ENCODE assay signal across 26 cellular contexts in genomic region chr10:86155034-86155656, GRCh38.
A peak's percentile ranks its signal among the peaks of the same experiment; 100 is the strongest.
DNase-seq lines count a peak whose midpoint lies in the region; ATAC-seq and TF ChIP-seq lines count a peak whose summit lies in the region.
"Had no signal": no experiment of that assay in that cellular context is flagged by ENCODE, and none has a peak within 500 bp of the region (broad histone marks: within the 10 kb centered on the region; RNA-seq: fewer than 3 reads in every experiment).

No MANE protein-coding gene starts in this region.

- TF ChIP-seq POLR2A in HCT116 (IDR thresholded peaks at IDR 0.05; ENCODE audit: borderline replicate concordance, extremely low read depth, insufficient read depth, insufficient read length), result no peak

- H3K4me1 ChIP-seq in A673 (ENCODE audit: insufficient read depth, low read length, poor library complexity, severe bottlenecking) (no peaks in the 10 kb centered on the region), HCT116 (ENCODE audit: control insufficient read depth in 1 of 2, insufficient read depth in 2 of 2, low read length in 2 of 2) (no peaks in the 10 kb centered on the region), PC-3 (ENCODE audit: insufficient read depth, low read length) (no peaks in the 10 kb centered on the region)
- H3K4me1 ChIP-seq: BLaER1 treated with 17β-estradiol and CSF1 and Interleukin-3, amounts not matched to agents 10 nM and 100 nM; esophagus squamous epithelium; foreskin keratinocyte; heart right ventricle; upper lobe of left lung had no signal

- H3K27ac ChIP-seq in A673 (ENCODE audit: low read depth, low read length, poor library complexity, severe bottlenecking) (no peak overlapping the region), HCT116 (ENCODE audit: low read depth, low read length) (no peak overlapping the region), PC-3 (ENCODE audit: low read length) (no peak overlapping the region)
- H3K27ac ChIP-seq: BLaER1 treated with 17β-estradiol and CSF1 and Interleukin-3, amounts not matched to agents 10 nM and 100 nM; brain microvascular endothelial cell; dorsolateral prefrontal cortex; esophagus squamous epithelium; foreskin keratinocyte; heart right ventricle; upper lobe of left lung had no signal

- TF ChIP-seq RAD21 in HCT116 (IDR thresholded peaks at IDR 0.05; ENCODE audit: low read depth), result no peak

- CTCF ChIA-PET in A673 (lab: Charles Lee), result interaction anchor here (0.6 kb wide), 1 partner anchor 745 kb away, joined by 3 read pairs; no protein-coding TSS in a partner anchor
- CTCF ChIA-PET in HCT116 (lab: Charles Lee), result no interaction called here
- CTCF ChIA-PET in PC-3 (lab: Charles Lee), result no interaction called here
- CTCF ChIA-PET in activated CD4-positive, alpha-beta T cell treated with anti-CD3 and anti-CD28 coated beads for 36 hours (lab: Charles Lee), result no interaction called here

- no peaks in the 10 kb centered on the region for H3K9me3 ChIP-seq in A673 (ENCODE audit: low read depth, low read length, poor library complexity, severe bottlenecking)
- H3K9me3 ChIP-seq in HCT116 (ENCODE audit: control insufficient read depth in 1 of 2, insufficient read depth in 1 of 2, low read depth in 1 of 2, low read length in 2 of 2), result no peaks in the 10 kb centered on the region
- no peaks in the 10 kb centered on the region for H3K9me3 ChIP-seq in PC-3 (ENCODE audit: low read length)
- H3K9me3 ChIP-seq: BLaER1 treated with 17β-estradiol and CSF1 and Interleukin-3, amounts not matched to agents 10 nM and 100 nM; esophagus squamous epithelium; heart right ventricle; mucosa of descending colon; upper lobe of left lung had no signal

- no peak overlapping the region for H3K9ac ChIP-seq in HCT116 (ENCODE audit: low read length)
- no peak overlapping the region for H3K9ac ChIP-seq in PC-3 (ENCODE audit: low read length)
- H3K9ac ChIP-seq: BLaER1 treated with 17β-estradiol and CSF1 and Interleukin-3, amounts not matched to agents 10 nM and 100 nM had no signal

- H3F3A ChIP-seq in PC-3 (ENCODE audit: low read length, unreplicated experiment), result no peaks in the 10 kb centered on the region

- H3K27ac Mint-ChIP-seq in activated T-helper 2 cell treated with anti-CD3 and anti-CD28 coated beads, Interferon-gamma antibody, Interleukin-2, Interleukin-4, amounts not matched to agents 10 μg/mL and 5 μg/mL and 100 μg/mL, durations not matched to agents 14 hours and 24 hours and 36 hours, result no peak overlapping the region
- H3K27ac Mint-ChIP-seq in activated CD4-positive, alpha-beta T cell treated with anti-CD3 and anti-CD28 coated beads for 36 hours, result no peak overlapping the region
- H3K27ac Mint-ChIP-seq: activated naive CD4-positive, alpha-beta T cell treated with anti-CD3 and anti-CD28 coated beads, Interleukin-2, amount 50 U/mL, for 72 hours; natural killer cell; stimulated activated effector memory CD8-positive, alpha-beta T cell treated with anti-CD3 and anti-CD28 coated beads, Interleukin-12 subunit alpha, Interleukin-12 subunit beta, amount 100 ng/mL, for 72 hours had no signal

- no peaks in the 10 kb centered on the region for H3K79me2 ChIP-seq in HCT116 (ENCODE audit: insufficient read depth, low read length)
- no peaks in the 10 kb centered on the region for H3K79me2 ChIP-seq in PC-3 (ENCODE audit: low read length)

- H2AFZ ChIP-seq in HCT116 (ENCODE audit: low read depth, low read length, poor library complexity, severe bottlenecking) (no peak overlapping the region), PC-3 (ENCODE audit: low read length) (no peak overlapping the region)

- intact Hi-C loops in A673 (cut with micrococcal nuclease; ENCODE audit: unreplicated experiment) (no loop called here), HCT116 (cut with micrococcal nuclease) (no loop called here), PC-3 (cut with micrococcal nuclease) (no loop called here)
- intact Hi-C loops in activated T-helper 2 cell treated with anti-CD3 and anti-CD28 coated beads, Interferon-gamma antibody, Interleukin-2, Interleukin-4, amounts not matched to agents 10 μg/mL and 5 μg/mL and 100 μg/mL, durations not matched to agents 14 hours and 24 hours and 36 hours (cut with micrococcal nuclease), result no loop called here
- intact Hi-C loops in activated CD4-positive, alpha-beta T cell treated with anti-CD3 and anti-CD28 coated beads for 36 hours (cut with DNase I, micrococcal nuclease), result loop anchor here in 1 of 2 experiments (10.0 kb wide), 1 partner anchor 220 kb away; no protein-coding TSS in a partner anchor

- H3K4me2 ChIP-seq in HCT116 (ENCODE audit: low read length), result no peak overlapping the region
- H3K4me2 ChIP-seq in PC-3 (ENCODE audit: low read length), result no peak overlapping the region
- H3K4me2 ChIP-seq: BLaER1 treated with 17β-estradiol and CSF1 and Interleukin-3, amounts not matched to agents 10 nM and 100 nM had no signal

- H3K36me3 Mint-ChIP-seq in activated T-helper 2 cell treated with anti-CD3 and anti-CD28 coated beads, Interferon-gamma antibody, Interleukin-2, Interleukin-4, amounts not matched to agents 10 μg/mL and 5 μg/mL and 100 μg/mL, durations not matched to agents 14 hours and 24 hours and 36 hours (ENCODE audit: low read depth), result no peaks in the 10 kb centered on the region
- H3K36me3 Mint-ChIP-seq in activated CD4-positive, alpha-beta T cell treated with anti-CD3 and anti-CD28 coated beads for 36 hours (ENCODE audit: low read depth), result no peaks in the 10 kb centered on the region
- H3K36me3 Mint-ChIP-seq: activated naive CD4-positive, alpha-beta T cell treated with anti-CD3 and anti-CD28 coated beads, Interleukin-2, amount 50 U/mL, for 72 hours; natural killer cell; stimulated activated effector memory CD8-positive, alpha-beta T cell treated with anti-CD3 and anti-CD28 coated beads, Interleukin-12 subunit alpha, Interleukin-12 subunit beta, amount 100 ng/mL, for 72 hours had no signal

- BruUV-seq in A673 (replicated peaks; lab: Mats Ljungman, UMichigan) (no TSS peak), HCT116 (replicated peaks; lab: Mats Ljungman, UMichigan) (no TSS peak), PC-3 (replicated peaks; lab: Mats Ljungman, UMichigan) (no TSS peak)

- DNase-seq in A673 (ENCODE audit: low spot score) (peak; percentile 26), HCT116 (ENCODE audit: low read depth, low spot score) (no peak), PC-3 (no peak), iPS-NIHi11 (ENCODE audit: low spot score) (peak; percentile 57), HK-2 (ENCODE audit: unreplicated experiment) (no peak)
- DNase-seq in activated T-helper 2 cell treated with anti-CD3 and anti-CD28 coated beads, Interferon-gamma antibody, Interleukin-2, Interleukin-4, amounts not matched to agents 10 μg/mL and 5 μg/mL and 100 μg/mL, durations not matched to agents 14 hours and 24 hours and 36 hours (ENCODE audit: low spot score), result no peak
- DNase-seq in activated CD4-positive, alpha-beta T cell treated with anti-CD3 and anti-CD28 coated beads for 36 hours, result no peak
- DNase-seq: activated CD4-positive, alpha-beta T cell treated with anti-CD3 and anti-CD28 coated beads for 48 hours; amygdala; brain microvascular endothelial cell; DMS53; dorsolateral prefrontal cortex; esophagus squamous epithelium; foreskin keratinocyte; heart right ventricle; MM.1S; mucosa of descending colon; natural killer cell; NCI-H1417 treated with DMSO at 0.1 percent for 48 hours; NCI-H2081; upper lobe of left lung had no signal

- H3K4me3 ChIP-seq in A673 (ENCODE audit: low read depth, low read length, poor library complexity, severe bottlenecking) (no peak overlapping the region), HCT116 (replicated peaks in 1 of 2; ENCODE audit: low read depth in 1 of 2, low read length in 2 of 2) (no peak overlapping the region), PC-3 (ENCODE audit: low read length) (no peak overlapping the region)
- H3K4me3 ChIP-seq: BLaER1 treated with 17β-estradiol and CSF1 and Interleukin-3, amounts not matched to agents 10 nM and 100 nM; dorsolateral prefrontal cortex; esophagus squamous epithelium; heart right ventricle; lung; mucosa of descending colon; upper lobe of left lung had no signal

- TF ChIP-seq CTCF in A673 (conservative IDR thresholded peaks at IDR 0.05; ENCODE audit: low read depth, low read length) (0 out of 2 replicates have a peak, but pooled peaks have one; percentile 18), HCT116 (IDR thresholded peaks at IDR 0.05 in 2 of 3, conservative IDR thresholded peaks at IDR 0.05 in 1 of 3; ENCODE audit: borderline replicate concordance in 1 of 3, insufficient read depth in 1 of 3, low read depth in 2 of 3, low read length in 2 of 3) (0 out of 6 replicates have a peak, but pooled peaks of 1 of the 3 experiments have one; percentile 6), PC-3 (conservative IDR thresholded peaks at IDR 0.05; ENCODE audit: low read depth, low read length) (no peak)

- H3K27me3 Mint-ChIP-seq in activated T-helper 2 cell treated with anti-CD3 and anti-CD28 coated beads, Interferon-gamma antibody, Interleukin-2, Interleukin-4, amounts not matched to agents 10 μg/mL and 5 μg/mL and 100 μg/mL, durations not matched to agents 14 hours and 24 hours and 36 hours (ENCODE audit: low read depth), result no peaks in the 10 kb centered on the region
- no peaks in the 10 kb centered on the region for H3K27me3 Mint-ChIP-seq in activated CD4-positive, alpha-beta T cell treated with anti-CD3 and anti-CD28 coated beads for 36 hours

- H3K27me3 ChIP-seq in A673 (replicated peaks; ENCODE audit: insufficient read depth, low read depth, low read length, poor library complexity) (no peaks in the 10 kb centered on the region), HCT116 (ENCODE audit: insufficient read depth, low read length) (no peaks in the 10 kb centered on the region), PC-3 (ENCODE audit: low read length) (no peaks in the 10 kb centered on the region)
- H3K27me3 ChIP-seq: BLaER1 treated with 17β-estradiol and CSF1 and Interleukin-3, amounts not matched to agents 10 nM and 100 nM; brain microvascular endothelial cell; dorsolateral prefrontal cortex; esophagus squamous epithelium; foreskin keratinocyte; upper lobe of left lung had no signal

- ATAC-seq in HCT116 (peak; percentile 55; the same call in 1 of the 2 replicates), PC-3 (peak; percentile 20; the same call in 1 of the 2 replicates), GM21576 (IDR thresholded peaks at IDR 0.05; ENCODE audit: unreplicated experiment) (no peak)
- no peak for ATAC-seq in activated CD4-positive, alpha-beta T cell treated with anti-CD3 and anti-CD28 coated beads for 36 hours
- ATAC-seq: activated naive CD4-positive, alpha-beta T cell treated with anti-CD3 and anti-CD28 coated beads, Interleukin-2, amount 50 U/mL, for 72 hours; foreskin keratinocyte; heart right ventricle; mucosa of descending colon; natural killer cell; stimulated activated effector memory CD8-positive, alpha-beta T cell treated with anti-CD3 and anti-CD28 coated beads, Interleukin-12 subunit alpha, Interleukin-12 subunit beta, amount 100 ng/mL, for 72 hours had no signal

- H3K4me1 Mint-ChIP-seq in activated T-helper 2 cell treated with anti-CD3 and anti-CD28 coated beads, Interferon-gamma antibody, Interleukin-2, Interleukin-4, amounts not matched to agents 10 μg/mL and 5 μg/mL and 100 μg/mL, durations not matched to agents 14 hours and 24 hours and 36 hours (ENCODE audit: low read depth), result no peaks in the 10 kb centered on the region
- no peaks in the 10 kb centered on the region for H3K4me1 Mint-ChIP-seq in activated CD4-positive, alpha-beta T cell treated with anti-CD3 and anti-CD28 coated beads for 36 hours
- H3K4me1 Mint-ChIP-seq: natural killer cell; stimulated activated effector memory CD8-positive, alpha-beta T cell treated with anti-CD3 and anti-CD28 coated beads, Interleukin-12 subunit alpha, Interleukin-12 subunit beta, amount 100 ng/mL, for 72 hours had no signal

- H3K9me2 ChIP-seq in HCT116 (ENCODE audit: insufficient read depth) (no peaks in the 10 kb centered on the region), PC-3 (replicated peaks; ENCODE audit: low read length) (no peaks in the 10 kb centered on the region)

- RAD21 ChIA-PET in HCT116 (lab: Charles Lee; ENCODE audit: low non-redundant PET in 1 of 2, low total read pairs in 2 of 2, uncharacterized antibody in 2 of 2, unreplicated experiment in 2 of 2), result no interaction called here

- H3K9me3 Mint-ChIP-seq in activated T-helper 2 cell treated with anti-CD3 and anti-CD28 coated beads, Interferon-gamma antibody, Interleukin-2, Interleukin-4, amounts not matched to agents 10 μg/mL and 5 μg/mL and 100 μg/mL, durations not matched to agents 14 hours and 24 hours and 36 hours, result no peaks in the 10 kb centered on the region
- H3K9me3 Mint-ChIP-seq in activated CD4-positive, alpha-beta T cell treated with anti-CD3 and anti-CD28 coated beads for 36 hours (ENCODE audit: low read depth), result no peaks in the 10 kb centered on the region
- H3K9me3 Mint-ChIP-seq: activated naive CD4-positive, alpha-beta T cell treated with anti-CD3 and anti-CD28 coated beads, Interleukin-2, amount 50 U/mL, for 72 hours; natural killer cell; stimulated activated effector memory CD8-positive, alpha-beta T cell treated with anti-CD3 and anti-CD28 coated beads, Interleukin-12 subunit alpha, Interleukin-12 subunit beta, amount 100 ng/mL, for 72 hours had no signal

- no peak overlapping the region for H3K4me3 Mint-ChIP-seq in activated T-helper 2 cell treated with anti-CD3 and anti-CD28 coated beads, Interferon-gamma antibody, Interleukin-2, Interleukin-4, amounts not matched to agents 10 μg/mL and 5 μg/mL and 100 μg/mL, durations not matched to agents 14 hours and 24 hours and 36 hours (ENCODE audit: low read depth)
- H3K4me3 Mint-ChIP-seq in activated CD4-positive, alpha-beta T cell treated with anti-CD3 and anti-CD28 coated beads for 36 hours, result no peak overlapping the region
- H3K4me3 Mint-ChIP-seq: natural killer cell; stimulated activated effector memory CD8-positive, alpha-beta T cell treated with anti-CD3 and anti-CD28 coated beads, Interleukin-12 subunit alpha, Interleukin-12 subunit beta, amount 100 ng/mL, for 72 hours had no signal

- POLR2A ChIA-PET in A673 (lab: Charles Lee; ENCODE audit: low non-redundant PET), result no interaction called here
- POLR2A ChIA-PET in HCT116 (lab: Charles Lee), result no interaction called here
- POLR2A ChIA-PET in PC-3 (lab: Charles Lee; ENCODE audit: unreplicated experiment), result no interaction called here
- POLR2A ChIA-PET in activated CD4-positive, alpha-beta T cell treated with anti-CD3 and anti-CD28 coated beads for 36 hours (lab: Charles Lee), result no interaction called here

- H3K36me3 ChIP-seq in A673 (ENCODE audit: insufficient read depth, low read length, poor library complexity, severe bottlenecking) (no peaks in the 10 kb centered on the region), HCT116 (ENCODE audit: control insufficient read depth in 1 of 2, insufficient read depth in 2 of 2, low read length in 2 of 2) (no peaks in the 10 kb centered on the region), PC-3 (ENCODE audit: low read depth, low read length) (no peaks in the 10 kb centered on the region)
- H3K36me3 ChIP-seq: BLaER1 treated with 17β-estradiol and CSF1 and Interleukin-3, amounts not matched to agents 10 nM and 100 nM; brain microvascular endothelial cell; esophagus squamous epithelium; heart right ventricle; upper lobe of left lung had no signal

- H4K20me1 ChIP-seq in HCT116 (ENCODE audit: insufficient read depth) (no peaks in the 10 kb centered on the region), PC-3 (ENCODE audit: low read length) (no peaks in the 10 kb centered on the region)
- H4K20me1 ChIP-seq: BLaER1 treated with 17β-estradiol and CSF1 and Interleukin-3, amounts not matched to agents 10 nM and 100 nM had no signal

Comparison
In these comparisons a context has a peak if more than half of its experiments do, and no peak if none do; other contexts are left out.
1. DNase-seq: peak in A673 (single experiment) and iPS-NIHi11 (single experiment); none in HCT116 (single experiment), PC-3 (single experiment), activated T-helper 2 cell treated with anti-CD3 and anti-CD28 coated beads, Interferon-gamma antibody, Interleukin-2, Interleukin-4, amounts not matched to agents 10 μg/mL and 5 μg/mL and 100 μg/mL, durations not matched to agents 14 hours and 24 hours and 36 hours (single experiment), activated CD4-positive, alpha-beta T cell treated with anti-CD3 and anti-CD28 coated beads for 36 hours (single experiment) and HK-2 (single experiment).
2. ATAC-seq: peak in HCT116 (single experiment) and PC-3 (single experiment); none in GM21576 (single experiment) and activated CD4-positive, alpha-beta T cell treated with anti-CD3 and anti-CD28 coated beads for 36 hours (single experiment).